Comparison of ENCODE assay signal across 8 cellular contexts in genomic region chr2:208265807-208266640, GRCh38. TPM values are rescaled to one million over a fixed set of nuclear protein-coding genes. Genes with fewer than 3 reads are reported as not detected.
A peak's percentile ranks its signal among the peaks of the same experiment; 100 is the strongest.
DNase-seq lines count a peak whose midpoint lies in the region; ATAC-seq and TF ChIP-seq lines count a peak whose summit lies in the region.

TSS of gene PIKFYVE (plus strand) at chr2:208266255. CDS start at chr2:208271520, 5,265 bp downstream.

- no peaks in the 10 kb centered on the region for H4K20me1 ChIP-seq in mammary epithelial cell (ENCODE audit: insufficient read depth, low read length)

- intact Hi-C loops in mammary epithelial cell (cut with micrococcal nuclease): loop anchor here (1.0 to 10.0 kb wide), 4 partner anchors 11 to 641 kb away; partner anchors contain the start of genes FZD5, IDH1 and METTL21A

- TF ChIP-seq CTCF in WERI-Rb-1 (IDR thresholded peaks at IDR 0.05; ENCODE audit: low read depth, low read length) (no peak), mammary epithelial cell (conservative IDR thresholded peaks at IDR 0.05 in 1 of 2, IDR thresholded peaks at IDR 0.05 in 1 of 2; ENCODE audit: extremely low read depth in 1 of 2, insufficient read depth in 1 of 2, low read depth in 1 of 2, low read length in 2 of 2) (peak in 1 of 2 donors; percentile 1)

- H3K36me3 ChIP-seq in WERI-Rb-1 (no peaks in the 10 kb centered on the region), mammary epithelial cell (ENCODE audit: insufficient read depth, low read length) (no peaks in the 10 kb centered on the region), skeletal muscle tissue (ENCODE audit: control insufficient read depth in 3 of 3, insufficient read depth in 3 of 3, low read length in 3 of 3) (no peaks in the 10 kb centered on the region)

- peak; percentile 88 for ATAC-seq in GM18873 (IDR thresholded peaks at IDR 0.05; ENCODE audit: low FRiP score, unreplicated experiment)
- peak; percentile 81 for ATAC-seq in HG03139 (IDR thresholded peaks at IDR 0.05; ENCODE audit: unreplicated experiment)

- DNase-seq in ACHN (peak; percentile 99), NCI-H2227 (lab: John Stamatoyannopoulos, UW; ENCODE audit: unreplicated experiment) (peak; percentile 99), WERI-Rb-1 (peak; percentile 98), mammary epithelial cell (peak; percentile 98)

- H3K27me3 ChIP-seq in WERI-Rb-1 (ENCODE audit: insufficient read depth, low read depth, severe bottlenecking) (no peaks in the 10 kb centered on the region), mammary epithelial cell (ENCODE audit: insufficient read depth, low read length) (no peaks in the 10 kb centered on the region), skeletal muscle tissue (ENCODE audit: control insufficient read depth in 3 of 3, insufficient read depth in 3 of 3, low read length in 3 of 3) (no peaks in the 10 kb centered on the region)

- BruUV-seq in mammary epithelial cell (replicated peaks; lab: Mats Ljungman, UMichigan): TSS peak; percentile 75

- H3K9me3 ChIP-seq in WERI-Rb-1 (ENCODE audit: severe bottlenecking): no peaks in the 10 kb centered on the region
- no peaks in the 10 kb centered on the region for H3K9me3 ChIP-seq in mammary epithelial cell (replicated peaks; ENCODE audit: insufficient read depth, low read length)
- H3K9me3 ChIP-seq in iPS-18c (ENCODE audit: control insufficient read depth, insufficient read depth, low read length): no peaks in the 10 kb centered on the region
- no peaks in the 10 kb centered on the region for H3K9me3 ChIP-seq in skeletal muscle tissue (ENCODE audit: control insufficient read depth in 3 of 3, low read length in 3 of 3)

- H3K4me2 ChIP-seq in mammary epithelial cell (ENCODE audit: insufficient read depth, low read depth, low read length): peak within 1 kb of the TSS; percentile 83

- H3K4me1 ChIP-seq in mammary epithelial cell (ENCODE audit: insufficient read depth, low read length): peaks cover 16% of the 10 kb centered on the region
- peaks cover 21 to 32% (median 31%) of the 10 kb centered on the region in 3 donors for H3K4me1 ChIP-seq in skeletal muscle tissue (ENCODE audit: control insufficient read depth in 3 of 3, insufficient read depth in 3 of 3, low read length in 3 of 3)

- peak within 1 kb of the TSS; percentile 79 for H3K9ac ChIP-seq in mammary epithelial cell (ENCODE audit: insufficient read depth, low read length)
- peak within 1 kb of the TSS; percentile 92 to 96 (median 96) for H3K9ac ChIP-seq in skeletal muscle tissue (ENCODE audit: low read depth in 1 of 3, low read length in 3 of 3)

- dilution Hi-C loops in mammary epithelial cell (cut with HindIII; ENCODE audit: low sequenced_read_pairs): loop anchor here (25.0 kb wide), 1 partner anchor 154 kb away; the partner anchor contains the start of gene CRYGD

- in situ Hi-C loops in ACHN (cut with HindIII; ENCODE audit: low pct_ligation_motif_present, low pct_unique_long_range_greater_than_20kb, low sequenced_read_pairs) (no loop called here), mammary epithelial cell (cut with MboI; ENCODE audit: low sequenced_read_pairs in 2 of 2) (no loop called here)

- H3K4me3 ChIP-seq in WERI-Rb-1 (ENCODE audit: low read depth, low read length) (peak within 1 kb of the TSS; percentile 97), mammary epithelial cell (replicated peaks in 1 of 3; ENCODE audit: insufficient read depth in 1 of 3, low read depth in 2 of 3, low read length in 3 of 3) (peak within 1 kb of the TSS; percentile 61 to 83 (median 83)), iPS-18c (ENCODE audit: insufficient read depth, low read depth, low read length) (peak within 1 kb of the TSS; percentile 90), skeletal muscle tissue (ENCODE audit: low read length in 3 of 3) (peak within 1 kb of the TSS; percentile 84 to 92 (median 88))

- CTCF ChIA-PET in mammary epithelial cell (lab: Charles Lee; ENCODE audit: low non-redundant PET): interaction anchor here (0.5 to 1.0 kb wide), 3 partner anchors 9 to 391 kb away, joined by 3 to 5 read pairs (median 4); no protein-coding TSS in a partner anchor

- H2AFZ ChIP-seq in mammary epithelial cell (ENCODE audit: low read depth, low read length): peak within 1 kb of the TSS; percentile 89

- H3K79me2 ChIP-seq in mammary epithelial cell (ENCODE audit: insufficient read depth, low read length): peaks cover 46% of the 10 kb centered on the region

- H3K27ac ChIP-seq in WERI-Rb-1 (peak within 1 kb of the TSS; percentile 79), mammary epithelial cell (ENCODE audit: insufficient read depth, low read depth, low read length) (peak within 1 kb of the TSS; percentile 71), skeletal muscle tissue (ENCODE audit: low read depth, low read length) (peak within 1 kb of the TSS; percentile 94)

- WGBS in mammary epithelial cell (ENCODE audit: low coverage, missing lambda C conversion rate): 0% methylated on average over 15 of the region's 53 CpGs

RNA-seq across cellular contexts. Expression of gene PIKFYVE, which starts in this region (rescaled TPM):
- 10 to 100 TPM; 31.9 to 44.2 TPM for total RNA-seq in mammary epithelial cell
- 11.8 TPM for polyA plus RNA-seq in mammary epithelial cell
- 24.4 TPM for polyA minus RNA-seq in mammary epithelial cell
- 22.4 TPM for total RNA-seq in skeletal muscle tissue

Comparison
In these comparisons a context has a peak if more than half of its experiments do, and no peak if none do; other contexts are left out.
1. Peak in every context shown above with its lines: DNase-seq, ATAC-seq, H3K4me3 ChIP-seq and H3K27ac ChIP-seq.